In the genomic region with DNA sequence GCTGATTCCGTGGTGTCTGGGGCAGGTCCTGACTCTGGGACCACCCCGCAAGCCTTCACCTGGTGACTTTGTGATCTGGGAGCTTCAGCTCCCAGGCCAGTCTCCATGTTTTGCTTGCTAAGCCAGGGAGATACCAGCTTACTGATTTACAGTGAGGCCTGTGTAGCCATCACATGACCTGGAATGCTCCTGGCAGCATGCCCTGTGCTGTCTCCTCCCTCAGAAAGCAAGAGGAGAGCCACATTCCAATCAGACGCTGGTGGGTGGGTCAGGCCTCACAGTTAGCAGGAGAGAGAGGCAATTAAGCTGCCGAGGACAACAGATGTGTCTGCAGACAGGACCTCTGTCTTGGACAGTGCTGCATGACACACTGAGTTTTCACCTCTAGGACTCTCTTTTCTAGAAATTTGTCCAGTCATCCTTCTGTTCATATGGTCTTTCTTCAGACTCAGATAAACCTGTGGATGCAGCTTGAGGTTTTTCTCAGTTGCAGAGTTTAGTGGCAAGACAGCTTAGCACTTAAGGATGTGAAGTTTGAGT, we compare ENCODE assay signal across 9 cellular contexts. TPM values are rescaled to one million over a fixed set of nuclear protein-coding genes. Genes with fewer than 3 reads are reported as not detected.
DNase-seq lines count a peak whose midpoint lies in the region; ATAC-seq and TF ChIP-seq lines count a peak whose summit lies in the region.
"Had no signal": no experiment of that assay in that cellular context is flagged by ENCODE, and none has a peak within 500 bp of the region (broad histone marks: within the 10 kb centered on the region; RNA-seq: fewer than 3 reads in every experiment).

No MANE protein-coding gene starts in this region.

- H3K9me3 Mint-ChIP-seq in type B pancreatic cell = no peaks in the 10 kb centered on the region
- H3K9me3 Mint-ChIP-seq: neural crest cell had no signal

- H3K4me3 Mint-ChIP-seq in type B pancreatic cell = peak overlapping the region; percentile 45
- H3K4me3 Mint-ChIP-seq: neural crest cell had no signal

- H3K27ac Mint-ChIP-seq in type B pancreatic cell = peak overlapping the region; percentile 91

- intact Hi-C loops in lower leg skin (cut with DNase I; ENCODE audit: low total_unique reads) = no loop called here

- DNase-seq in HCEC 1CT (peak; percentile 85), NCI-H748 treated with DMSO at 0.1 percent for 48 hours (lab: John Stamatoyannopoulos, UW) (peak; percentile 2), dermis microvascular lymphatic vessel endothelial cell (ENCODE audit: low read depth in 2 of 2) (peak; percentile 87 to 94), lower leg skin (ENCODE audit: low spot score in 2 of 2) (peak; percentile 77 to 95), type B pancreatic cell (ENCODE audit: extremely low spot score, unreplicated experiment) (no peak), SW 1271 (lab: John Stamatoyannopoulos, UW) (no peak)

- TF ChIP-seq CTCF in lower leg skin (IDR thresholded peaks at IDR 0.05) = no peak
- TF ChIP-seq CTCF in type B pancreatic cell (conservative IDR thresholded peaks at IDR 0.05) = no peak

- H3K36me3 Mint-ChIP-seq in type B pancreatic cell = no peaks in the 10 kb centered on the region

- no peak for TF ChIP-seq POLR2A in lower leg skin (IDR thresholded peaks at IDR 0.05)

- WGBS in lower leg skin, 2 donors = 26 to 31% methylated on average over 4 of the region's 4 CpGs

- H3K4me3 ChIP-seq in lower leg skin (ENCODE audit: low read depth, poor library complexity, severe bottlenecking) = no peak overlapping the region

- H3K27me3 Mint-ChIP-seq in type B pancreatic cell = no peaks in the 10 kb centered on the region

- ATAC-seq in HG03571 (IDR thresholded peaks at IDR 0.05; ENCODE audit: unreplicated experiment) (no peak), GM19467 (IDR thresholded peaks at IDR 0.05; ENCODE audit: unreplicated experiment) (no peak)

- peaks cover 41% of the 10 kb centered on the region for H3K4me1 Mint-ChIP-seq in type B pancreatic cell (ENCODE audit: unreplicated experiment)
- H3K4me1 Mint-ChIP-seq: neural crest cell had no signal

RNA-seq across cellular contexts. Expression of gene GRPEL2, which starts 24.4 kb away (rescaled TPM):
- 44.0 and 103 TPM in 2 replicates for total RNA-seq in dermis microvascular lymphatic vessel endothelial cell
- total RNA-seq in lower leg skin = 10 to 100 TPM in 2 of 4 donors, 1 to 10 TPM in 2; 6.6 to 12.4 (median 10.2) TPM
- 19.1 and 22.6 TPM in 2 replicates for total RNA-seq in type B pancreatic cell (ENCODE audit: low replicate concordance)

RNA-seq across cellular contexts. Expression of gene PCYOX1L, which starts 37.0 kb away (rescaled TPM):
- 11.4 and 12.6 TPM in 2 replicates for total RNA-seq in dermis microvascular lymphatic vessel endothelial cell
- total RNA-seq in lower leg skin = 1 to 10 TPM; 2.7 to 5.6 (median 3.9) TPM
- total RNA-seq in type B pancreatic cell (ENCODE audit: low replicate concordance) = 8.2 and 18.5 TPM in 2 replicates

RNA-seq across cellular contexts. Expression of gene AFAP1L1, which starts 49.2 kb away (rescaled TPM):
- total RNA-seq in dermis microvascular lymphatic vessel endothelial cell = 144 and 264 TPM in 2 replicates
- total RNA-seq in lower leg skin = 10 to 100 TPM in 1 of 4 donors, 1 to 10 TPM in 3; 6.3 to 10.8 (median 8.0) TPM
- 6.4 and 12.1 TPM in 2 replicates for total RNA-seq in type B pancreatic cell (ENCODE audit: low replicate concordance)

RNA-seq across cellular contexts. Expression of gene IL17B, which starts 58.2 kb away (rescaled TPM):
- total RNA-seq in dermis microvascular lymphatic vessel endothelial cell (not detected in 2 replicates), lower leg skin (not detected), type B pancreatic cell (ENCODE audit: low replicate concordance) (0.46 TPM in 1 of 2 replicates, not detected in the other)
- total RNA-seq: neural crest cell had no signal

Comparison
In these comparisons a context has a peak if more than half of its experiments do, and no peak if none do; other contexts are left out.
1. DNase-seq: peak in HCEC 1CT (single experiment), NCI-H748 treated with DMSO at 0.1 percent for 48 hours (single experiment), dermis microvascular lymphatic vessel endothelial cell (2 of 2) and lower leg skin (2 of 2); none in type B pancreatic cell (single experiment) and SW 1271 (0 of 2).
2. RNA of gene AFAP1L1, which starts 49.2 kb away (total RNA-seq): 144 to 264 TPM in dermis microvascular lymphatic vessel endothelial cell; 6.3 to 10.8 TPM in lower leg skin and 6.4 to 12.1 TPM in type B pancreatic cell; every median in the first group is over 10 times any median in the second.